Comparison of ENCODE assay signal across 1 cellular context in the genomic region with DNA sequence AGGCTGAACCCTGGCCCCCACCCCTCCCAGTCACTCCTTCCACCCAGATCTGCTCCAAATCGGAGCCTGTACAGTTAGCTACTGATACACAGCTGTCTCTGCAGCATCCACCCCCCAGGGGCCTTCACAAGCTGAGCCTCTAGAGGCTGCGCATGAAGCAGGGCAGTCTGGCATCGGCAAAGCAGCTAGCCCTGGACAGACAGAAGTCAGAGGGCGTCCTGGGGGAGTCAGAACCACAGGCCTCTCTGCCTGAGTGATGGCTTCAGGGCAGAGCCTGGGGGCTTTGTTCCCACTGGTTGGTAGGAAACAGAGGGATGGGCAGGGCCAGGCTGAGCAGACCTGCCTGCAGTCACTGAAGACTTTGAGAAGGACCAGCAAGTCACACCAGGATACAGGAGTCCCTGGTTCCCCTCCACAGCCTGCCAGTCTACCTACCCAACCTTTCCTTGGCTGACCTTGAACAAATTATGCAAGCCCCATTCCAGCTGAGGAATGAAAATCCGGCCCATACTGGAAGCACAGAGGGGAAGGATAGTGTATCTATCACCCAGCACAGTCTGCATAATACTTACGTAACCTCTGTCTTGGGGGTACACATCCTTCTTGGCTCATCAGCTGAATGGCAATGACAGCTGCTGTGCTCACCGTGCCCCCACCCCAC.
TF ChIP-seq lines count a peak whose summit lies in the region.

No MANE protein-coding gene starts in this region.

TF ChIP-seq in HepG2, 621 proteins besides CTCF, POLR2A, EP300 and RAD21 (continued from another document and continues in another):
- TF ChIP-seq, protein P1, sequence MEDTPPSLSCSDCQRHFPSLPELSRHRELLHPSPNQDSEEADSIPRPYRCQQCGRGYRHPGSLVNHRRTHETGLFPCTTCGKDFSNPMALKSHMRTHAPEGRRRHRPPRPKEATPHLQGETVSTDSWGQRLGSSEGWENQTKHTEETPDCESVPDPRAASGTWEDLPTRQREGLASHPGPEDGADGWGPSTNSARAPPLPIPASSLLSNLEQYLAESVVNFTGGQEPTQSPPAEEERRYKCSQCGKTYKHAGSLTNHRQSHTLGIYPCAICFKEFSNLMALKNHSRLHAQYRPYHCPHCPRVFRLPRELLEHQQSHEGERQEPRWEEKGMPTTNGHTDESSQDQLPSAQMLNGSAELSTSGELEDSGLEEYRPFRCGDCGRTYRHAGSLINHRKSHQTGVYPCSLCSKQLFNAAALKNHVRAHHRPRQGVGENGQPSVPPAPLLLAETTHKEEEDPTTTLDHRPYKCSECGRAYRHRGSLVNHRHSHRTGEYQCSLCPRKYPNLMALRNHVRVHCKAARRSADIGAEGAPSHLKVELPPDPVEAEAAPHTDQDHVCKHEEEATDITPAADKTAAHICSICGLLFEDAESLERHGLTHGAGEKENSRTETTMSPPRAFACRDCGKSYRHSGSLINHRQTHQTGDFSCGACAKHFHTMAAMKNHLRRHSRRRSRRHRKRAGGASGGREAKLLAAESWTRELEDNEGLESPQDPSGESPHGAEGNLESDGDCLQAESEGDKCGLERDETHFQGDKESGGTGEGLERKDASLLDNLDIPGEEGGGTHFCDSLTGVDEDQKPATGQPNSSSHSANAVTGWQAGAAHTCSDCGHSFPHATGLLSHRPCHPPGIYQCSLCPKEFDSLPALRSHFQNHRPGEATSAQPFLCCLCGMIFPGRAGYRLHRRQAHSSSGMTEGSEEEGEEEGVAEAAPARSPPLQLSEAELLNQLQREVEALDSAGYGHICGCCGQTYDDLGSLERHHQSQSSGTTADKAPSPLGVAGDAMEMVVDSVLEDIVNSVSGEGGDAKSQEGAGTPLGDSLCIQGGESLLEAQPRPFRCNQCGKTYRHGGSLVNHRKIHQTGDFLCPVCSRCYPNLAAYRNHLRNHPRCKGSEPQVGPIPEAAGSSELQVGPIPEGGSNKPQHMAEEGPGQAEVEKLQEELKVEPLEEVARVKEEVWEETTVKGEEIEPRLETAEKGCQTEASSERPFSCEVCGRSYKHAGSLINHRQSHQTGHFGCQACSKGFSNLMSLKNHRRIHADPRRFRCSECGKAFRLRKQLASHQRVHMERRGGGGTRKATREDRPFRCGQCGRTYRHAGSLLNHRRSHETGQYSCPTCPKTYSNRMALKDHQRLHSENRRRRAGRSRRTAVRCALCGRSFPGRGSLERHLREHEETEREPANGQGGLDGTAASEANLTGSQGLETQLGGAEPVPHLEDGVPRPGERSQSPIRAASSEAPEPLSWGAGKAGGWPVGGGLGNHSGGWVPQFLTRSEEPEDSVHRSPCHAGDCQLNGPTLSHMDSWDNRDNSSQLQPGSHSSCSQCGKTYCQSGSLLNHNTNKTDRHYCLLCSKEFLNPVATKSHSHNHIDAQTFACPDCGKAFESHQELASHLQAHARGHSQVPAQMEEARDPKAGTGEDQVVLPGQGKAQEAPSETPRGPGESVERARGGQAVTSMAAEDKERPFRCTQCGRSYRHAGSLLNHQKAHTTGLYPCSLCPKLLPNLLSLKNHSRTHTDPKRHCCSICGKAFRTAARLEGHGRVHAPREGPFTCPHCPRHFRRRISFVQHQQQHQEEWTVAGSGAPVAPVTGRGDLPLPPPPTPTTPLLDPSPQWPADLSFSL (CRISPR knock-in tag; IDR thresholded peaks at IDR 0.05) = no peak
- 0 out of 2 replicates have a peak, but pooled peaks have one; percentile 3 for TF ChIP-seq GFI1 (CRISPR knock-in tag; IDR thresholded peaks at IDR 0.05; ENCODE audit: borderline replicate concordance)
- TF ChIP-seq, protein P2, sequence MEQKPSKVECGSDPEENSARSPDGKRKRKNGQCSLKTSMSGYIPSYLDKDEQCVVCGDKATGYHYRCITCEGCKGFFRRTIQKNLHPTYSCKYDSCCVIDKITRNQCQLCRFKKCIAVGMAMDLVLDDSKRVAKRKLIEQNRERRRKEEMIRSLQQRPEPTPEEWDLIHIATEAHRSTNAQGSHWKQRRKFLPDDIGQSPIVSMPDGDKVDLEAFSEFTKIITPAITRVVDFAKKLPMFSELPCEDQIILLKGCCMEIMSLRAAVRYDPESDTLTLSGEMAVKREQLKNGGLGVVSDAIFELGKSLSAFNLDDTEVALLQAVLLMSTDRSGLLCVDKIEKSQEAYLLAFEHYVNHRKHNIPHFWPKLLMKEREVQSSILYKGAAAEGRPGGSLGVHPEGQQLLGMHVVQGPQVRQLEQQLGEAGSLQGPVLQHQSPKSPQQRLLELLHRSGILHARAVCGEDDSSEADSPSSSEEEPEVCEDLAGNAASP (CRISPR knock-in tag; IDR thresholded peaks at IDR 0.05; ENCODE audit: borderline replicate concordance) = peak; percentile 46; the same call in 1 of the 2 replicates
- TF ChIP-seq, protein P3, sequence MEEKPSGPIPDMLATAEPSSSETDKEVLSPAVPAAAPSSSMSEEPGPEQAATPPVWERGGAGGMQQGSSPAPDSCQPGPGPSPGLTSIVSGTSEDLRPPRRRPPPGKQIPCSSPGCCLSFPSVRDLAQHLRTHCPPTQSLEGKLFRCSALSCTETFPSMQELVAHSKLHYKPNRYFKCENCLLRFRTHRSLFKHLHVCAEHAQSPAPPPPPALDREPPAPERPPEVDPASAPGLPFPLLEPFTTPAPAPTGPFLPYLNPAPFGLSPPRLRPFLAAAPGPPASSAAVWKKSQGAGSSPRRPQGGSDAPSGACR (CRISPR knock-in tag; IDR thresholded peaks at IDR 0.05) = no peak
- no peak for TF ChIP-seq PCBP1 (IDR thresholded peaks at IDR 0.05; ENCODE audit: borderline replicate concordance, low read depth, low read length)
- no peak for TF ChIP-seq XRCC5 (optimal IDR thresholded peaks at IDR 0.05; ENCODE audit: low read length)
- TF ChIP-seq JUNB (CRISPR knock-in tag; IDR thresholded peaks at IDR 0.05; ENCODE audit: borderline replicate concordance) = no peak
- TF ChIP-seq, protein P4, sequence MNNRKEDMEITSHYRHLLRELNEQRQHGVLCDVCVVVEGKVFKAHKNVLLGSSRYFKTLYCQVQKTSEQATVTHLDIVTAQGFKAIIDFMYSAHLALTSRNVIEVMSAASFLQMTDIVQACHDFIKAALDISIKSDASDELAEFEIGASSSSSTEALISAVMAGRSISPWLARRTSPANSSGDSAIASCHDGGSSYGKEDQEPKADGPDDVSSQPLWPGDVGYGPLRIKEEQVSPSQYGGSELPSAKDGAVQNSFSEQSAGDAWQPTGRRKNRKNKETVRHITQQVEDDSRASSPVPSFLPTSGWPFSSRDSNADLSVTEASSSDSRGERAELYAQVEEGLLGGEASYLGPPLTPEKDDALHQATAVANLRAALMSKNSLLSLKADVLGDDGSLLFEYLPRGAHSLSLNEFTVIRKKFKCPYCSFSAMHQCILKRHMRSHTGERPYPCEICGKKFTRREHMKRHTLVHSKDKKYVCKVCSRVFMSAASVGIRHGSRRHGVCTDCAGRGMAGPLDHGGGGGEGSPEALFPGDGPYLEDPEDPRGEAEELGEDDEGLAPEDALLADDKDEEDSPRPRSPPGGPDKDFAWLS (CRISPR knock-in tag; IDR thresholded peaks at IDR 0.05; ENCODE audit: borderline replicate concordance) = no peak
- TF ChIP-seq, protein P5, sequence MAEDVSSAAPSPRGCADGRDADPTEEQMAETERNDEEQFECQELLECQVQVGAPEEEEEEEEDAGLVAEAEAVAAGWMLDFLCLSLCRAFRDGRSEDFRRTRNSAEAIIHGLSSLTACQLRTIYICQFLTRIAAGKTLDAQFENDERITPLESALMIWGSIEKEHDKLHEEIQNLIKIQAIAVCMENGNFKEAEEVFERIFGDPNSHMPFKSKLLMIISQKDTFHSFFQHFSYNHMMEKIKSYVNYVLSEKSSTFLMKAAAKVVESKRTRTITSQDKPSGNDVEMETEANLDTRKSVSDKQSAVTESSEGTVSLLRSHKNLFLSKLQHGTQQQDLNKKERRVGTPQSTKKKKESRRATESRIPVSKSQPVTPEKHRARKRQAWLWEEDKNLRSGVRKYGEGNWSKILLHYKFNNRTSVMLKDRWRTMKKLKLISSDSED (CRISPR knock-in tag; IDR thresholded peaks at IDR 0.05) = no peak
- TF ChIP-seq NR2F1 (CRISPR knock-in tag; IDR thresholded peaks at IDR 0.05) = no peak
- TF ChIP-seq, protein P6, sequence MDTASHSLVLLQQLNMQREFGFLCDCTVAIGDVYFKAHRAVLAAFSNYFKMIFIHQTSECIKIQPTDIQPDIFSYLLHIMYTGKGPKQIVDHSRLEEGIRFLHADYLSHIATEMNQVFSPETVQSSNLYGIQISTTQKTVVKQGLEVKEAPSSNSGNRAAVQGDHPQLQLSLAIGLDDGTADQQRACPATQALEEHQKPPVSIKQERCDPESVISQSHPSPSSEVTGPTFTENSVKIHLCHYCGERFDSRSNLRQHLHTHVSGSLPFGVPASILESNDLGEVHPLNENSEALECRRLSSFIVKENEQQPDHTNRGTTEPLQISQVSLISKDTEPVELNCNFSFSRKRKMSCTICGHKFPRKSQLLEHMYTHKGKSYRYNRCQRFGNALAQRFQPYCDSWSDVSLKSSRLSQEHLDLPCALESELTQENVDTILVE (CRISPR knock-in tag; IDR thresholded peaks at IDR 0.05) = no peak
- TF ChIP-seq HDAC2 (CRISPR knock-in tag; IDR thresholded peaks at IDR 0.05) = no peak
- TF ChIP-seq ZBTB1 (CRISPR knock-in tag; IDR thresholded peaks at IDR 0.05; ENCODE audit: borderline replicate concordance) = no peak
- TF ChIP-seq GTF2F1 (IDR thresholded peaks at IDR 0.05; ENCODE audit: low read length) = no peak
- peak; percentile 7; the same call in 1 of the 2 replicates for TF ChIP-seq RXRA (CRISPR knock-in tag; IDR thresholded peaks at IDR 0.05)
- TF ChIP-seq CEBPG (CRISPR knock-in tag; IDR thresholded peaks at IDR 0.05) = peak; percentile 67; the same call in 1 of the 2 replicates
- no peak for TF ChIP-seq ZNF333 (CRISPR knock-in tag; IDR thresholded peaks at IDR 0.05; ENCODE audit: borderline replicate concordance)
- no peak for TF ChIP-seq ZBTB38 (CRISPR knock-in tag; IDR thresholded peaks at IDR 0.05)
- TF ChIP-seq SCMH1 (CRISPR knock-in tag; IDR thresholded peaks at IDR 0.05; ENCODE audit: borderline replicate concordance) = no peak
- no peak for TF ChIP-seq RAD51 (IDR thresholded peaks at IDR 0.05; ENCODE audit: borderline replicate concordance)
- no peak for TF ChIP-seq SOX13 (IDR thresholded peaks at IDR 0.05)
- no peak for TF ChIP-seq SOX13 (CRISPR knock-in tag; conservative IDR thresholded peaks at IDR 0.05 in 1 of 2, IDR thresholded peaks at IDR 0.05 in 1 of 2)
- TF ChIP-seq KDM5B (CRISPR knock-in tag; IDR thresholded peaks at IDR 0.05; ENCODE audit: borderline replicate concordance) = 0 out of 2 replicates have a peak, but pooled peaks have one; percentile 26
- TF ChIP-seq, protein P7, sequence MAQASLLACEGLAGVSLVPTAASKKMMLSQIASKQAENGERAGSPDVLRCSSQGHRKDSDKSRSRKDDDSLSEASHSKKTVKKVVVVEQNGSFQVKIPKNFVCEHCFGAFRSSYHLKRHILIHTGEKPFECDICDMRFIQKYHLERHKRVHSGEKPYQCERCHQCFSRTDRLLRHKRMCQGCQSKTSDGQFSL (CRISPR knock-in tag; IDR thresholded peaks at IDR 0.05) = no peak
- TF ChIP-seq MATR3 (CRISPR knock-in tag; IDR thresholded peaks at IDR 0.05) = no peak
- TF ChIP-seq, protein P8, sequence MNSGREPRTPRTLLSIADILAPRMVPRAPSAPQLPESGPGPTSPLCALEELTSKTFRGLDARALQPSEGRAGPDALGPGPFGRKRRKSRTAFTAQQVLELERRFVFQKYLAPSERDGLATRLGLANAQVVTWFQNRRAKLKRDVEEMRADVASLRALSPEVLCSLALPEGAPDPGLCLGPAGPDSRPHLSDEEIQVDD (CRISPR knock-in tag; IDR thresholded peaks at IDR 0.05; ENCODE audit: borderline replicate concordance) = no peak
- TF ChIP-seq CEBPB (IDR thresholded peaks at IDR 0.05; ENCODE audit: borderline replicate concordance, low read depth, low read length) = peak; percentile 52; the same call in 1 of the 2 replicates
- no peak for TF ChIP-seq LCORL (IDR thresholded peaks at IDR 0.05)
- 0 out of 2 replicates have a peak, but pooled peaks have one; percentile 26 for TF ChIP-seq LCORL (CRISPR knock-in tag; IDR thresholded peaks at IDR 0.05)
- TF ChIP-seq MEF2D (CRISPR knock-in tag; IDR thresholded peaks at IDR 0.05) = no peak
- TF ChIP-seq, protein P9, sequence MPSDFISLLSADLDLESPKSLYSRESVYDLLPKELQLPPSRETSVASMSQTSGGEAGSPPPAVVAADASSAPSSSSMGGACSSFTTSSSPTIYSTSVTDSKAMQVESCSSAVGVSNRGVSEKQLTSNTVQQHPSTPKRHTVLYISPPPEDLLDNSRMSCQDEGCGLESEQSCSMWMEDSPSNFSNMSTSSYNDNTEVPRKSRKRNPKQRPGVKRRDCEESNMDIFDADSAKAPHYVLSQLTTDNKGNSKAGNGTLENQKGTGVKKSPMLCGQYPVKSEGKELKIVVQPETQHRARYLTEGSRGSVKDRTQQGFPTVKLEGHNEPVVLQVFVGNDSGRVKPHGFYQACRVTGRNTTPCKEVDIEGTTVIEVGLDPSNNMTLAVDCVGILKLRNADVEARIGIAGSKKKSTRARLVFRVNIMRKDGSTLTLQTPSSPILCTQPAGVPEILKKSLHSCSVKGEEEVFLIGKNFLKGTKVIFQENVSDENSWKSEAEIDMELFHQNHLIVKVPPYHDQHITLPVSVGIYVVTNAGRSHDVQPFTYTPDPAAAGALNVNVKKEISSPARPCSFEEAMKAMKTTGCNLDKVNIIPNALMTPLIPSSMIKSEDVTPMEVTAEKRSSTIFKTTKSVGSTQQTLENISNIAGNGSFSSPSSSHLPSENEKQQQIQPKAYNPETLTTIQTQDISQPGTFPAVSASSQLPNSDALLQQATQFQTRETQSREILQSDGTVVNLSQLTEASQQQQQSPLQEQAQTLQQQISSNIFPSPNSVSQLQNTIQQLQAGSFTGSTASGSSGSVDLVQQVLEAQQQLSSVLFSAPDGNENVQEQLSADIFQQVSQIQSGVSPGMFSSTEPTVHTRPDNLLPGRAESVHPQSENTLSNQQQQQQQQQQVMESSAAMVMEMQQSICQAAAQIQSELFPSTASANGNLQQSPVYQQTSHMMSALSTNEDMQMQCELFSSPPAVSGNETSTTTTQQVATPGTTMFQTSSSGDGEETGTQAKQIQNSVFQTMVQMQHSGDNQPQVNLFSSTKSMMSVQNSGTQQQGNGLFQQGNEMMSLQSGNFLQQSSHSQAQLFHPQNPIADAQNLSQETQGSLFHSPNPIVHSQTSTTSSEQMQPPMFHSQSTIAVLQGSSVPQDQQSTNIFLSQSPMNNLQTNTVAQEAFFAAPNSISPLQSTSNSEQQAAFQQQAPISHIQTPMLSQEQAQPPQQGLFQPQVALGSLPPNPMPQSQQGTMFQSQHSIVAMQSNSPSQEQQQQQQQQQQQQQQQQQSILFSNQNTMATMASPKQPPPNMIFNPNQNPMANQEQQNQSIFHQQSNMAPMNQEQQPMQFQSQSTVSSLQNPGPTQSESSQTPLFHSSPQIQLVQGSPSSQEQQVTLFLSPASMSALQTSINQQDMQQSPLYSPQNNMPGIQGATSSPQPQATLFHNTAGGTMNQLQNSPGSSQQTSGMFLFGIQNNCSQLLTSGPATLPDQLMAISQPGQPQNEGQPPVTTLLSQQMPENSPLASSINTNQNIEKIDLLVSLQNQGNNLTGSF (CRISPR knock-in tag; IDR thresholded peaks at IDR 0.05) = no peak
- peak; percentile 34 for TF ChIP-seq AGO2 (optimal IDR thresholded peaks at IDR 0.05; ENCODE audit: low read depth, low read length)
- TF ChIP-seq ZBTB20 (CRISPR knock-in tag; IDR thresholded peaks at IDR 0.05; ENCODE audit: borderline replicate concordance, low read depth) = no peak
